In the genomic region with DNA sequence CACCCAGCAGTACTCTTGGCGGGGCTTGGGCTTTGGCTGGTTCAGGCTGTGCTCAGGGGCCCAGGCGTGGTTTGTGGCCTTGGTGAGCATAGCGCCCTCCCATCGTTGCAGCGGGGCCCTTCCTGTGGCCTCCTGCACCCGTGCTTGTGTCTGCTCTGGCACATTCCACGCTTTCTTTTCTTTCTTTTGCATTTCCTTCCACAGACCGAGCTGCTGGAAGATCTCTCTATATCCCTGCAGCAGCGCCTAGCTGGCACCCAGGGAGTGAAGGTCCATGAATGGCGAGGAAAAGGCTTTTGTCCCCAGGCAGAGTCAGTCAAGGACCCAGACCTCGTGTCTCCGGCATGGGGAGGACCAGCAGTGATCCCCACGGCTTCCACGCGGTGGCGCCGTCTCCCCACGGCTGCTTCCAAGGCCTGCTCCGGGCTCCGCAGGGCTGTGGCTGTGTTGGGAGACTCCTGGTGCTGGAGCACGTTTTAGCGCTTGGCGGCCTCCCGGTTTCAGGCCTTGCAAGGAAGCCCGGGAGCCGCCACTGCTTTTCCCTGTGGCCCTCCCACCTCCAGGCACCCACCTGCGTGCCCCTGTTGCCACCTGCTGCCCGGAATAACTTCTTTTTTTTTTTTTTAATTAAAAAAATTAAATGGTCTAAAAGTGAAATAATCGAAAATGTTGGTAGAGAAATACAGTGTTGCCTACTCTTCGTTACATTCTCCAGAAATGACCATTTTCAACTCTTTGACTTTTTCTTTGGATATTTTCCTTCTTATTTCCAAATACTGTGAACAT, we compare ENCODE assay signal across 8 cellular contexts. TPM values are rescaled to one million over a fixed set of nuclear protein-coding genes. Genes with fewer than 3 reads are reported as not detected.
DNase-seq lines count a peak whose midpoint lies in the region; ATAC-seq and TF ChIP-seq lines count a peak whose summit lies in the region.

No MANE protein-coding gene starts in this region.

- intact Hi-C loops in gastrocnemius medialis (cut with DNase I; ENCODE audit: low total_unique reads): no loop called here

- H3K27me3 ChIP-seq in MM.1S (replicated peaks; ENCODE audit: insufficient read depth, low read length): no peaks in the 10 kb centered on the region; the same call in 1 of the 2 replicates
- no peaks in the 10 kb centered on the region for H3K27me3 ChIP-seq in gastrocnemius medialis

- H3K9me2 ChIP-seq in MM.1S (replicated peaks; ENCODE audit: insufficient read depth, low read length): no peaks in the 10 kb centered on the region

- no peaks in the 10 kb centered on the region for H3K4me1 ChIP-seq in MM.1S (ENCODE audit: low read length)
- no peaks in the 10 kb centered on the region for H3K4me1 ChIP-seq in gastrocnemius medialis

- peak overlapping the region; percentile 29; the same call in 1 of the 2 replicates for H3K4me2 ChIP-seq in MM.1S (ENCODE audit: low read depth, low read length)

- TF ChIP-seq CTCF in MM.1S (IDR thresholded peaks at IDR 0.05; ENCODE audit: low read length): peak; percentile 56
- peak; percentile 11 to 59 (median 50) for TF ChIP-seq CTCF in gastrocnemius medialis (IDR thresholded peaks at IDR 0.05 in 4 of 5, conservative IDR thresholded peaks at IDR 0.05 in 1 of 5)

- H3K9me3 ChIP-seq in MM.1S (replicated peaks; ENCODE audit: insufficient read depth, low read length): no peaks in the 10 kb centered on the region
- H3K9me3 ChIP-seq in gastrocnemius medialis: no peaks in the 10 kb centered on the region

- no peaks in the 10 kb centered on the region for H3K79me2 ChIP-seq in MM.1S (ENCODE audit: low read length)

- no peak for TF ChIP-seq POLR2A in gastrocnemius medialis (IDR thresholded peaks at IDR 0.05)

- DNase-seq in DMS 273 (lab: John Stamatoyannopoulos, UW; ENCODE audit: unreplicated experiment) (peak; percentile 89), MM.1S (peak; percentile 27), T-helper 22 cell (ENCODE audit: low read depth) (peak; percentile 25), anterior cingulate cortex (lab: John Stamatoyannopoulos, UW) (peak in 56 of 58 donors; percentile 23 to 92 (median 77)), hepatic stellate cell (ENCODE audit: low spot score) (peak; percentile 93), gastrocnemius medialis (peak; percentile 18 to 23), NCI-H2029 treated with DMSO at 0.1 percent for 48 hours (lab: John Stamatoyannopoulos, UW) (no peak)

- H4K20me1 ChIP-seq in MM.1S (ENCODE audit: insufficient read depth, low read length): no peaks in the 10 kb centered on the region

- no peak overlapping the region for H3K9ac ChIP-seq in MM.1S (ENCODE audit: low read length)

- H3K36me3 ChIP-seq in MM.1S (replicated peaks; ENCODE audit: insufficient read depth, low read length): no peaks in the 10 kb centered on the region
- no peaks in the 10 kb centered on the region for H3K36me3 ChIP-seq in gastrocnemius medialis

- no peaks in the 10 kb centered on the region for H3F3A ChIP-seq in MM.1S (ENCODE audit: insufficient read depth, low read length)

- no peak overlapping the region for H2AFZ ChIP-seq in MM.1S (ENCODE audit: low read length)

- no peak overlapping the region for H3K27ac ChIP-seq in MM.1S (ENCODE audit: low read length)
- no peak overlapping the region for H3K27ac ChIP-seq in gastrocnemius medialis

- in situ Hi-C loops in gastrocnemius medialis (cut with MboI; ENCODE audit: low sequenced_read_pairs in 4 of 4): no loop called here

- ATAC-seq in GM21786 (IDR thresholded peaks at IDR 0.05; ENCODE audit: unreplicated experiment): peak; percentile 82
- ATAC-seq in gastrocnemius medialis: peak in 1 of 2 donors; percentile 41

- H3K4me3 ChIP-seq in MM.1S (ENCODE audit: low read length) (no peak overlapping the region), gastrocnemius medialis (no peak overlapping the region)

RNA-seq across cellular contexts. Expression of a gene that starts 28.5 kb away (rescaled TPM):
- total RNA-seq in gastrocnemius medialis: 1 to 10 TPM in 1 of 4 donors, under 1 TPM in 2, not detected in 1; 0.33 to 2.9 (median 0.76) TPM

RNA-seq across cellular contexts. Expression of a gene that starts 51.8 kb away (rescaled TPM):
- under 1 TPM in 1 of 4 donors, not detected in 3; 0.10 TPM for total RNA-seq in gastrocnemius medialis
